1 cellular context compared by ENCODE assay signal in genomic region chr1:223771814-223772770, GRCh38.
TF ChIP-seq lines count a peak whose summit lies in the region.

No MANE protein-coding gene starts in this region.

TF ChIP-seq in GM23338, 12 proteins besides CTCF, POLR2A, EP300 and RAD21 (continued from another document):
- TF ChIP-seq ZNF462 (CRISPR knock-in tag; IDR thresholded peaks at IDR 0.05) (no peak), ZNF331 (CRISPR knock-in tag; IDR thresholded peaks at IDR 0.05; ENCODE audit: low read depth) (no peak), ETS1 (IDR thresholded peaks at IDR 0.05) (no peak), CREB1 (CRISPR knock-in tag; IDR thresholded peaks at IDR 0.05; ENCODE audit: low read depth) (no peak), NANOG (IDR thresholded peaks at IDR 0.05; ENCODE audit: borderline replicate concordance) (no peak)
TF ChIP-seq in GM23338: peak in this region for 0.
